Comparison of ENCODE assay signal across 1 cellular context in the genomic region with DNA sequence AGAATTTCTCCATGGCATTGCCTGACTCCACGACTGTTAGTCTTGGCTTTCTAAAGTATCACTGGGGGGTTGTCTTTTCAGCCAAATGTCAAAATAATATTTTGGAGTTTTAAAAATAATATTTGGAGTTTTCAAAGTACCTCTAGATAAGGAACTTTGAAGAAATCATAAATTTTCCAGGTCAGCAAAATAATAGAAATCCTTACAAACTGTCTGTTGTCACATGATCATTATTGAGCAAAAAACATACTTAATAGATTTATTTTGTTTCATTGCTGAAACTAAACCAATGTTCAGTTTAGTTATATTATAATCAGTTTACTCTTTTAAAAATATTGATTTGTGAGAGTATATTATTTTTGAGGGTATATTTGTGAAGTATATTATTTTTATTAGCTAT.
TF ChIP-seq lines count a peak whose summit lies in the region.

No MANE protein-coding gene starts in this region.

TF ChIP-seq in K562, 482 proteins besides CTCF, POLR2A, EP300 and RAD21 (continued from another document):
- TF ChIP-seq, protein P1, sequence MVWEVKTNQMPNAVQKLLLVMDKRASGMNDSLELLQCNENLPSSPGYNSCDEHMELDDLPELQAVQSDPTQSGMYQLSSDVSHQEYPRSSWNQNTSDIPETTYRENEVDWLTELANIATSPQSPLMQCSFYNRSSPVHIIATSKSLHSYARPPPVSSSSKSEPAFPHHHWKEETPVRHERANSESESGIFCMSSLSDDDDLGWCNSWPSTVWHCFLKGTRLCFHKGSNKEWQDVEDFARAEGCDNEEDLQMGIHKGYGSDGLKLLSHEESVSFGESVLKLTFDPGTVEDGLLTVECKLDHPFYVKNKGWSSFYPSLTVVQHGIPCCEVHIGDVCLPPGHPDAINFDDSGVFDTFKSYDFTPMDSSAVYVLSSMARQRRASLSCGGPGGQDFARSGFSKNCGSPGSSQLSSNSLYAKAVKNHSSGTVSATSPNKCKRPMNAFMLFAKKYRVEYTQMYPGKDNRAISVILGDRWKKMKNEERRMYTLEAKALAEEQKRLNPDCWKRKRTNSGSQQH (CRISPR knock-in tag; IDR thresholded peaks at IDR 0.05), result no peak
- TF ChIP-seq, protein P2, sequence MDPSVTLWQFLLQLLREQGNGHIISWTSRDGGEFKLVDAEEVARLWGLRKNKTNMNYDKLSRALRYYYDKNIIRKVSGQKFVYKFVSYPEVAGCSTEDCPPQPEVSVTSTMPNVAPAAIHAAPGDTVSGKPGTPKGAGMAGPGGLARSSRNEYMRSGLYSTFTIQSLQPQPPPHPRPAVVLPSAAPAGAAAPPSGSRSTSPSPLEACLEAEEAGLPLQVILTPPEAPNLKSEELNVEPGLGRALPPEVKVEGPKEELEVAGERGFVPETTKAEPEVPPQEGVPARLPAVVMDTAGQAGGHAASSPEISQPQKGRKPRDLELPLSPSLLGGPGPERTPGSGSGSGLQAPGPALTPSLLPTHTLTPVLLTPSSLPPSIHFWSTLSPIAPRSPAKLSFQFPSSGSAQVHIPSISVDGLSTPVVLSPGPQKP (CRISPR knock-in tag; IDR thresholded peaks at IDR 0.05), result no peak
